ENCODE assay signal across 9 cellular contexts in the genomic region with DNA sequence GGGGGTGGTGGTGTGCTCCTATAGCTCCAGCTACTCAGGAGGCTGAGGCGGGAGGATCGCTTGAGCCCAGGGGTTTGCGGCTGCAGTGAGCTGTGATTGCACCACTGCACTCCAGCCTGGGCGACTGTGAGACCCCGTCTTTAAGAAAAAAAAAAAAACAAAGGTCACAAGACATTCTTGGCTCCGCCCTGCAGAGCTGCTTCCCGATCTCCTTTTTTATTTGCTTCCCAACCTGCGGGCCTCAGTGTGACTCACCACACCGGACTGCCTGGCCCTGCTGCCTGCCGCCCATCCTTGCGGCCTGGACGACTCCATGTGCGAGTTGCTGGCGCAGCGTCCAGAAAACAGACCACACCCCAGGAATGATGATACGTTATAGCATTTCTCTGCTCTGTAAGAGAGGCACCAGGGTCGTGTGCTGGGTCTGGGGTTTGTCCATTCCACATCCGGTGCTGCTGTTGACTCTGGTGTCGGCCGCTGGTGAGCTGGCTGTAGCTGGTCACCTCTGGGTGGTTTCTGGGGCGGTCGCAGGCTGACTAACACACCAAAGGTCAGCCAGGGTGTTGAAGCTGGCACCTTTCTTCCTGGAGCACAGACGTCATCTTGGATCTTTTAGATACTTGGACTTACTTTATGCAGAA.
DNase-seq lines count a peak whose midpoint lies in the region; ATAC-seq and TF ChIP-seq lines count a peak whose summit lies in the region.
"Had no signal": no experiment of that assay in that cellular context is flagged by ENCODE, and none has a peak within 500 bp of the region (broad histone marks: within the 10 kb centered on the region; RNA-seq: fewer than 3 reads in every experiment).

No MANE protein-coding gene starts in this region.

- POLR2A ChIA-PET in RWPE1 (lab: Yijun Ruan, JAX; ENCODE audit: low non-redundant PET) = interaction anchor here (0.6 to 1.6 kb wide), 5 partner anchors 24 to 295 kb away, joined by 3 to 4 read pairs (median 3); no protein-coding TSS in a partner anchor

- no peak for TF ChIP-seq POLR2A in GM18505 (IDR thresholded peaks at IDR 0.05; ENCODE audit: borderline replicate concordance, extremely low read depth, insufficient read depth, insufficient read length)

- CTCF ChIA-PET in RWPE1 (lab: Yijun Ruan, JAX) = interaction anchor here (0.6 to 1.2 kb wide), 3 partner anchors 601 to 1997 kb away, joined by 3 to 5 read pairs (median 4); a partner anchor contains a TSS

- ATAC-seq in omental fat pad (ENCODE audit: low FRiP score) = peak; percentile 92
- ATAC-seq in GM18505 (IDR thresholded peaks at IDR 0.05; ENCODE audit: unreplicated experiment) = no peak
- ATAC-seq in GM18868 (IDR thresholded peaks at IDR 0.05; ENCODE audit: unreplicated experiment) = no peak
- no peak for ATAC-seq in GM21360 (IDR thresholded peaks at IDR 0.05; ENCODE audit: unreplicated experiment)
- ATAC-seq in HG02870 (IDR thresholded peaks at IDR 0.05; ENCODE audit: unreplicated experiment) = no peak

- peak overlapping the region; percentile 96 for H3K27ac ChIP-seq in RWPE1
- H3K27ac ChIP-seq: HL-60 had no signal

- no peak for TF ChIP-seq CTCF in RWPE1 (conservative IDR thresholded peaks at IDR 0.05; ENCODE audit: low read depth)
- no peak for TF ChIP-seq CTCF in omental fat pad (IDR thresholded peaks at IDR 0.05)

- DNase-seq in COLO668 (lab: John Stamatoyannopoulos, UW; ENCODE audit: unreplicated experiment) (peak; percentile 10), RWPE1 (ENCODE audit: low spot score) (peak; percentile 91), fibroblast of the conjunctiva (ENCODE audit: low read depth) (peak; percentile 92), omental fat pad (ENCODE audit: low spot score) (peak; percentile 49)

Comparison
In these comparisons a context has a peak if more than half of its experiments do, and no peak if none do; other contexts are left out.
1. DNase-seq: peak in every context shown above with its lines; median percentile 92 in fibroblast of the conjunctiva; 91 in RWPE1; 49 in omental fat pad; 10 in COLO668.